ENCODE assay signal across 8 cellular contexts in the genomic region with DNA sequence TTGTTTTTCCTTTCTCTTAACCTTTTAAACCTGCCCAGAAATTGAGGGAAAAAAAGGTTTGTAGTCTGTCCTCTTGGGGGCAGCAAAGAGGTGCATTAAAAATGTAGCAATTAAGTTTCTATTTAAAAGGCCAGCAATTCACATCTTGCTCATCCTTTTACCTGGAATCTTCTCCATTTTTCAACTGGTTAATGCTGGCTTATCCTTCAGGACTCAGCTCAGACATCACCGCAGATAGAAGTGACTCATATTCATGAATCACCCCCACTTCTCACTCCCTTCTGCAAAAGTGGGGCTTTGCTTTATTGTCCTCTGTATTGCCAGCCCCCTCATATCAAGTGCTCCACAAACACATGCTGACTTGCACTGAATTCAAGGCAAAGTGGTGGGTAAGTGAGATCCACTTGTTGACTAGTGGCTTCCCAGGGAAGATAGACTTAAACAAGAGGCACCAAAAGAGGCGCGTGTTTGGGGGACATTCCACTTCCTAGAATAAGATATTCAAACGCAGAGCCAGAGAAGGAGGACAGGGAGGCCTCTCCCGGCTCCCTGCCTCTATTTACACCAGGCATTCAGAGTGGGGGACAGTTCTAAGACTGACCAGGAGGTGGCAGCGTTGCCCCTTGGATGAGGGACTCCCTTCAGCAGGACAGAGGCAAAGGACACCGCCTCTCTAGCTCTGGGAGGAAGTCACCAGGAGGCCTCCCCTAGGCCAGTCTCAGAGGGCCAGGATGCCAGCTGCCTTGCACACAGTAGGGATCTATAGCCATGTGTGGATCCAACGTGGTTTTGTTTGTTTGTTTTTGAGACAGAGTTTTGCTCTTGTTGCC. TPM values are rescaled to one million over a fixed set of nuclear protein-coding genes. Genes with fewer than 3 reads are reported as not detected.
DNase-seq lines count a peak whose midpoint lies in the region; ATAC-seq and TF ChIP-seq lines count a peak whose summit lies in the region.

No MANE protein-coding gene starts in this region.

- H3K4me3 ChIP-seq in MM.1S (ENCODE audit: low read length), result peak overlapping the region; percentile 40
- H3K4me3 ChIP-seq in ovary, result no peak overlapping the region
- no peak overlapping the region for H3K4me3 ChIP-seq in tibial nerve

- H2AFZ ChIP-seq in MM.1S (ENCODE audit: low read length), result peak overlapping the region; percentile 79

- no peak overlapping the region for H3K9ac ChIP-seq in MM.1S (ENCODE audit: low read length)

- intact Hi-C loops in ovary (cut with DNase I), result loop anchor here (1.0 to 10.0 kb wide), 10 partner anchors 48 to 703 kb away; a partner anchor contains a TSS

- TF ChIP-seq EP300 in ovary (IDR thresholded peaks at IDR 0.05) (no peak), tibial nerve (IDR thresholded peaks at IDR 0.05) (peak in 1 of 2 donors; percentile 59)

- H3K9me2 ChIP-seq in MM.1S (replicated peaks; ENCODE audit: insufficient read depth, low read length), result no peaks in the 10 kb centered on the region

- no peaks in the 10 kb centered on the region for H3K27me3 ChIP-seq in MM.1S (replicated peaks; ENCODE audit: insufficient read depth, low read length)
- no peaks in the 10 kb centered on the region for H3K27me3 ChIP-seq in ovary
- no peaks in the 10 kb centered on the region for H3K27me3 ChIP-seq in tibial nerve

- ATAC-seq in GM21576 (IDR thresholded peaks at IDR 0.05; ENCODE audit: unreplicated experiment), result peak; percentile 75

- TF ChIP-seq POLR2A in ovary (IDR thresholded peaks at IDR 0.05), result peak; percentile 4
- no peak for TF ChIP-seq POLR2A in tibial nerve (IDR thresholded peaks at IDR 0.05)

- no peaks in the 10 kb centered on the region for H3K79me2 ChIP-seq in MM.1S (ENCODE audit: low read length)

- in situ Hi-C loops in Caki2 (cut with HindIII; ENCODE audit: low pct_unique_long_range_greater_than_20kb, low sequenced_read_pairs) (no loop called here), SK-MEL-5 (cut with HindIII; ENCODE audit: low pct_unique_long_range_greater_than_20kb, low sequenced_read_pairs) (no loop called here)

- peak overlapping the region; percentile 68 for H3K4me2 ChIP-seq in MM.1S (ENCODE audit: low read depth, low read length)

- WGBS in ovary, 3 donors, result 6 to 13% (median 9%) methylated on average over 8 of the region's 8 CpGs
- WGBS in tibial nerve, 2 donors, result 2 to 10% methylated on average over 8 of the region's 8 CpGs

- H3K36me3 ChIP-seq in MM.1S (replicated peaks; ENCODE audit: insufficient read depth, low read length), result no peaks in the 10 kb centered on the region
- no peaks in the 10 kb centered on the region for H3K36me3 ChIP-seq in ovary
- no peaks in the 10 kb centered on the region for H3K36me3 ChIP-seq in tibial nerve

- H3K9me3 ChIP-seq in MM.1S (replicated peaks; ENCODE audit: insufficient read depth, low read length) (no peaks in the 10 kb centered on the region), ovary (no peaks in the 10 kb centered on the region), tibial nerve (no peaks in the 10 kb centered on the region)

- peak; percentile 66 for DNase-seq in Caki2 (ENCODE audit: low read depth)
- DNase-seq in MM.1S, result peak; percentile 82
- peak; percentile 88 for DNase-seq in SK-MEL-5 (ENCODE audit: low read depth, low spot score)
- DNase-seq in activated naive CD4-positive, alpha-beta T cell treated with Interleukin-2 at 50 U/mL for 16 hours, result peak; percentile 82
- peak; percentile 88 for DNase-seq in globus pallidus (ENCODE audit: low spot score)
- peak; percentile 83 to 93 (median 91) for DNase-seq in ovary
- peak; percentile 94 to 99 for DNase-seq in tibial nerve (ENCODE audit: low spot score in 2 of 2)

- H3K27ac ChIP-seq in MM.1S (ENCODE audit: low read length), result no peak overlapping the region
- H3K27ac ChIP-seq in ovary, result peak overlapping the region in 1 of 2 donors; percentile 64
- peak overlapping the region; percentile 13 to 83 (median 64) for H3K27ac ChIP-seq in tibial nerve

- H3F3A ChIP-seq in MM.1S (ENCODE audit: insufficient read depth, low read length), result no peaks in the 10 kb centered on the region

- TF ChIP-seq CTCF in MM.1S (IDR thresholded peaks at IDR 0.05; ENCODE audit: low read length) (peak; percentile 90), ovary (IDR thresholded peaks at IDR 0.05) (peak; percentile 78 to 95 (median 87)), tibial nerve (IDR thresholded peaks at IDR 0.05) (peak; percentile 83 to 98 (median 89))

- no peaks in the 10 kb centered on the region for H4K20me1 ChIP-seq in MM.1S (ENCODE audit: insufficient read depth, low read length)

- peaks cover 4% of the 10 kb centered on the region for H3K4me1 ChIP-seq in MM.1S (ENCODE audit: low read length)
- H3K4me1 ChIP-seq in ovary (ENCODE audit: insufficient read depth), result peaks cover 2% of the 10 kb centered on the region
- H3K4me1 ChIP-seq in tibial nerve, result peaks cover 0 to 15% (median 7%) of the 10 kb centered on the region in 4 donors

RNA-seq across cellular contexts. Expression of a gene that starts 23.2 kb away (rescaled TPM):
- not detected in 2 replicates for total RNA-seq in Caki2 (2014; rRNA removed; shearing (Covaris generic); ENCODE audit: low replicate concordance)
- 0.43 and 1.1 TPM in 2 replicates for total RNA-seq in SK-MEL-5 (2014; rRNA removed; shearing (Covaris generic))
- 0.72 and 0.94 TPM in 2 replicates for polyA plus RNA-seq in SK-MEL-5 (2015; cell fraction: cytosol; rRNA removed)
- 1.8 TPM in 2 replicates for polyA plus RNA-seq in SK-MEL-5 (2015; cell fraction: nucleus; rRNA removed)
- total RNA-seq in ovary (1 to 10 TPM in 3 of 7 donors, under 1 TPM in 4; 0.57 to 2.4 (median 0.80) TPM), tibial nerve (1 to 10 TPM in 2 of 4 donors, under 1 TPM in 2; 0.20 to 1.5 (median 1.2) TPM)
- under 1 TPM; 0.12 to 0.13 TPM for polyA plus RNA-seq in ovary
